17 cellular contexts compared by ENCODE assay signal in genomic region chr9:91889161-91889560, GRCh38.
"Had no signal": no experiment of that assay in that cellular context is flagged by ENCODE, and none has a peak within 500 bp of the region (broad histone marks: within the 10 kb centered on the region; RNA-seq: fewer than 3 reads in every experiment).

No MANE protein-coding gene starts in this region.

- H3K4me3 Mint-ChIP-seq: activated T-cell treated with anti-CD3 and anti-CD28 coated beads, Interleukin-2, amount 50 U/mL, for 4 hours; naive thymus-derived CD4-positive, alpha-beta T cell; T-helper 2 cell treated with Interferon-gamma antibody and Interleukin-4, amounts not matched to agents 5 μg/mL and 100 μg/mL, for 36 hours had no signal

- H3K27ac ChIP-seq: epithelial cell of prostate, thyroid gland had no signal

- H3K4me3 ChIP-seq: body of pancreas, thyroid gland had no signal

- H3K9me3 ChIP-seq: body of pancreas, thyroid gland had no signal

- H3K36me3 ChIP-seq: thyroid gland had no signal

- H3K4me1 Mint-ChIP-seq: naive thymus-derived CD4-positive, alpha-beta T cell had no signal

- H3K4me1 ChIP-seq: body of pancreas had no signal

- H3K27ac Mint-ChIP-seq: activated naive CD4-positive, alpha-beta T cell treated with anti-CD3 and anti-CD28 coated beads, Interleukin-2, amount 50 U/mL, for 72 hours; naive thymus-derived CD4-positive, alpha-beta T cell; T-helper 2 cell treated with Interferon-gamma antibody and Interleukin-4, amounts not matched to agents 5 μg/mL and 100 μg/mL, for 36 hours had no signal

- DNase-seq: activated CD4-positive, alpha-beta T cell treated with anti-CD3 and anti-CD28 coated beads for 1 hour; activated CD4-positive, alpha-beta T cell treated with anti-CD3 and anti-CD28 coated beads, Interleukin-2, amount 50 U/mL, for 48 hours; activated effector memory CD4-positive, alpha-beta T cell treated with anti-CD3 and anti-CD28 coated beads, Interleukin-2, amount 50 U/mL, for 16 hours; activated T-cell treated with anti-CD3 and anti-CD28 coated beads, Interleukin-2, amount 50 U/mL, for 4 hours; amniotic stem cell; body of pancreas; central memory CD4-positive, alpha-beta T cell; cortex of kidney; effector memory CD4-positive, alpha-beta T cell; kidney; naive thymus-derived CD4-positive, alpha-beta T cell; nucleus accumbens; stimulated activated CD4-positive, alpha-beta T cell treated with anti-CD3 and anti-CD28 coated beads, Interleukin-4, amount 100 ng/mL, for 1 hour had no signal

- H3K27me3 ChIP-seq: body of pancreas, thyroid gland had no signal

- H3K9me3 Mint-ChIP-seq: activated naive CD4-positive, alpha-beta T cell treated with anti-CD3 and anti-CD28 coated beads, Interleukin-2, amount 50 U/mL, for 72 hours; activated T-cell treated with anti-CD3 and anti-CD28 coated beads, Interleukin-2, amount 50 U/mL, for 4 hours; naive thymus-derived CD4-positive, alpha-beta T cell; T-helper 2 cell treated with Interferon-gamma antibody and Interleukin-4, amounts not matched to agents 5 μg/mL and 100 μg/mL, for 36 hours had no signal

- ATAC-seq: activated naive CD4-positive, alpha-beta T cell treated with anti-CD3 and anti-CD28 coated beads, Interleukin-2, amount 50 U/mL, for 72 hours; activated T-cell treated with anti-CD3 and anti-CD28 coated beads, Interleukin-2, amount 50 U/mL, for 4 hours; body of pancreas; naive thymus-derived CD4-positive, alpha-beta T cell had no signal

- H3K36me3 Mint-ChIP-seq: activated naive CD4-positive, alpha-beta T cell treated with anti-CD3 and anti-CD28 coated beads, Interleukin-2, amount 50 U/mL, for 72 hours; naive thymus-derived CD4-positive, alpha-beta T cell had no signal
